Comparison of ENCODE assay signal across 23 cellular contexts in genomic region chr1:56537660-56538059, GRCh38. TPM values are rescaled to one million over a fixed set of nuclear protein-coding genes. Genes with fewer than 3 reads are reported as not detected.
DNase-seq lines count a peak whose midpoint lies in the region; ATAC-seq and TF ChIP-seq lines count a peak whose summit lies in the region.
"Had no signal": no experiment of that assay in that cellular context is flagged by ENCODE, and none has a peak within 500 bp of the region (broad histone marks: within the 10 kb centered on the region; RNA-seq: fewer than 3 reads in every experiment).

No MANE protein-coding gene starts in this region.

- WGBS in right cardiac atrium = 98% methylated on average over 1 of the region's 1 CpG
- WGBS in stomach, 5 donors = 89 to 100% (median 92%) methylated on average over 1 of the region's 1 CpG

- DNase-seq in caudate nucleus (lab: John Stamatoyannopoulos, UW) (no peak), right cardiac atrium (no peak), stomach (no peak), T1000 (lab: John Stamatoyannopoulos, UW) (no peak), NCI-H69 (lab: John Stamatoyannopoulos, UW) (no peak), NCI-H1436 (lab: John Stamatoyannopoulos, UW) (no peak)
- DNase-seq: Calu3; CD8-positive, alpha-beta T cell; EL; GOT3; MM.1S; NCI-H1092 treated with DMSO at 0.1 percent for 48 hours; NCI-H2081 treated with DMSO at 0.1 percent for 48 hours; NCI-H446 treated with DMSO at 0.1 percent for 48 hours; NK-92 treated with Interleukin-12 subunit alpha and Interleukin-12 subunit beta, amount 100 ng/mL, for 24 hours; OCI-M1; SHP77 treated with DMSO at 0.1 percent for 48 hours; SK-N-SH had no signal

- no peak for TF ChIP-seq CTCF in stomach (IDR thresholded peaks at IDR 0.05)

- intact Hi-C loops in right cardiac atrium (cut with DNase I) (no loop called here), stomach (cut with DNase I; ENCODE audit: low total_unique reads) (no loop called here)

- H3K36me3 ChIP-seq in HUES6 (ENCODE audit: control insufficient read depth, insufficient read depth, low read length) (peaks cover 32% of the 10 kb centered on the region), stomach (peaks cover 19 to 44% (median 39%) of the 10 kb centered on the region in 4 donors)

- H3K9me3 ChIP-seq in HUES6 (ENCODE audit: control insufficient read depth, insufficient read depth, low read depth, low read length) (no peaks in the 10 kb centered on the region), right cardiac atrium (ENCODE audit: control insufficient read depth, low read length) (no peaks in the 10 kb centered on the region), stomach (no peaks in the 10 kb centered on the region)
- H3K9me3 ChIP-seq: BLaER1 treated with 17β-estradiol and CSF1 and Interleukin-3, amounts not matched to agents 10 nM and 100 nM; SK-N-SH had no signal

- H3K9ac ChIP-seq in HUES6 (ENCODE audit: low read length) = no peak overlapping the region
- H3K9ac ChIP-seq: BLaER1 treated with 17β-estradiol and CSF1 and Interleukin-3, amounts not matched to agents 10 nM and 100 nM; SK-N-SH had no signal

- H3K27me3 ChIP-seq in HUES6 (ENCODE audit: control insufficient read depth, insufficient read depth, low read length) = no peaks in the 10 kb centered on the region
- H3K27me3 ChIP-seq in right cardiac atrium (ENCODE audit: control insufficient read depth, insufficient read depth) = no peaks in the 10 kb centered on the region
- H3K27me3 ChIP-seq in stomach = no peaks in the 10 kb centered on the region

- TF ChIP-seq POLR2A in stomach (IDR thresholded peaks at IDR 0.05) = no peak

- H3K27ac ChIP-seq in HUES6 (ENCODE audit: low read depth, low read length) = peak overlapping the region; percentile 60; the same call in 1 of the 2 replicates
- H3K27ac ChIP-seq in caudate nucleus (ENCODE audit: low read depth, low read length) = peak overlapping the region; percentile 55
- peak overlapping the region; percentile 45 for H3K27ac ChIP-seq in right cardiac atrium (ENCODE audit: low read length)
- peak overlapping the region in 4 of 5 donors; percentile 10 to 69 (median 47) for H3K27ac ChIP-seq in stomach
- H3K27ac ChIP-seq: BLaER1 treated with 17β-estradiol and CSF1 and Interleukin-3, amounts not matched to agents 10 nM and 100 nM; HL-60 had no signal

- TF ChIP-seq EP300 in stomach (IDR thresholded peaks at IDR 0.05) = no peak

- ATAC-seq in right cardiac atrium (no peak), HG03280 (IDR thresholded peaks at IDR 0.05; ENCODE audit: unreplicated experiment) (no peak)
- ATAC-seq: CD8-positive, alpha-beta T cell; GM12878 had no signal

- H3K4me3 ChIP-seq in HUES6 (ENCODE audit: low read depth, low read length) (no peak overlapping the region), right cardiac atrium (ENCODE audit: low read length) (no peak overlapping the region), stomach (no peak overlapping the region)
- H3K4me3 ChIP-seq: BLaER1 treated with 17β-estradiol and CSF1 and Interleukin-3, amounts not matched to agents 10 nM and 100 nM; GM12878 had no signal

- peaks cover 71% of the 10 kb centered on the region for H3K4me1 ChIP-seq in HUES6 (ENCODE audit: control insufficient read depth, insufficient read depth, low read length)
- peaks cover 30% of the 10 kb centered on the region for H3K4me1 ChIP-seq in right cardiac atrium (ENCODE audit: control insufficient read depth, insufficient read depth, low read length)
- peaks cover 25 to 85% (median 52%) of the 10 kb centered on the region in 4 donors for H3K4me1 ChIP-seq in stomach

RNA-seq across cellular contexts. Expression of gene PLPP3, which starts 41.7 kb away (rescaled TPM):
- 100 to 1,000 TPM in 1 of 4 donors, 10 to 100 TPM in 3; 85.4 to 120 (median 94.6) TPM for total RNA-seq in right cardiac atrium
- 47.7 TPM for polyA plus RNA-seq in right cardiac atrium
- 100 to 1,000 TPM in 2 of 5 donors, 10 to 100 TPM in 3; 28.7 to 145 (median 64.7) TPM for total RNA-seq in stomach
- polyA plus RNA-seq in stomach = 10 to 100 TPM; 11.1 to 37.3 (median 17.6) TPM
- total RNA-seq: CD8-positive, alpha-beta T cell had no signal
